ENCODE assay signal across 2 cellular contexts in genomic region chr16:86443508-86444130, GRCh38.
TF ChIP-seq lines count a peak whose summit lies in the region.

No MANE protein-coding gene starts in this region.

TF ChIP-seq in IMR-90, 13 proteins besides CTCF, POLR2A, EP300 and RAD21:
- TF ChIP-seq ELK1 (IDR thresholded peaks at IDR 0.05; ENCODE audit: borderline replicate concordance, low read depth, low read length) (no peak), USF2 (IDR thresholded peaks at IDR 0.05; ENCODE audit: low read depth, low read length) (no peak), RFX5 (IDR thresholded peaks at IDR 0.05; ENCODE audit: low read depth, low read length) (no peak), BHLHE40 (IDR thresholded peaks at IDR 0.05; ENCODE audit: low read depth, low read length) (no peak), MXI1 (IDR thresholded peaks at IDR 0.05; ENCODE audit: borderline replicate concordance, low read depth, low read length) (no peak), SMC3 (IDR thresholded peaks at IDR 0.05; ENCODE audit: low read depth, low read length) (no peak), CEBPB (IDR thresholded peaks at IDR 0.05; ENCODE audit: low read depth, low read length) (no peak), RCOR1 (IDR thresholded peaks at IDR 0.05; ENCODE audit: insufficient replicate concordance, low read length) (no peak), MAFK (IDR thresholded peaks at IDR 0.05; ENCODE audit: low read depth, low read length) (no peak), NFE2L2 (IDR thresholded peaks at IDR 0.05; ENCODE audit: low read depth, low read length) (no peak), FOS (IDR thresholded peaks at IDR 0.05; ENCODE audit: low read depth, low read length) (no peak), CHD1 (IDR thresholded peaks at IDR 0.05; ENCODE audit: low read depth, low read length) (no peak)

TF ChIP-seq in H1, 55 proteins besides CTCF, POLR2A, EP300 and RAD21:
- TF ChIP-seq KDM4A (IDR thresholded peaks at IDR 0.05; ENCODE audit: low read depth, low read length, severe bottlenecking) (no peak), FOSL1 (IDR thresholded peaks at IDR 0.05; ENCODE audit: insufficient read depth, low read depth, low read length) (no peak), CREB1 (IDR thresholded peaks at IDR 0.05) (no peak), RXRA (IDR thresholded peaks at IDR 0.05; ENCODE audit: insufficient read depth, low read depth, low read length) (no peak), SP4 (IDR thresholded peaks at IDR 0.05; ENCODE audit: low read length) (no peak), SIRT6 (IDR thresholded peaks at IDR 0.05; ENCODE audit: low read length) (no peak), TAF1 (IDR thresholded peaks at IDR 0.05; ENCODE audit: low read depth, low read length) (no peak), SAP30 (IDR thresholded peaks at IDR 0.05; ENCODE audit: insufficient read depth, insufficient replicate concordance, low read length) (no peak), MAFK (IDR thresholded peaks at IDR 0.05; ENCODE audit: low read depth, low read length) (no peak), GABPA (IDR thresholded peaks at IDR 0.05; ENCODE audit: borderline replicate concordance, insufficient read depth, low read length) (no peak), CHD2 (IDR thresholded peaks at IDR 0.05; ENCODE audit: low read length) (no peak), KDM1A (IDR thresholded peaks at IDR 0.05; ENCODE audit: borderline replicate concordance, low read length) (no peak), EZH2 (IDR thresholded peaks at IDR 0.05; ENCODE audit: low read depth, low read length, severe bottlenecking) (no peak)
